Comparison of ENCODE assay signal across 20 cellular contexts in genomic region chr2:222360146-222360545, GRCh38.
DNase-seq lines count a peak whose midpoint lies in the region; TF ChIP-seq lines count a peak whose summit lies in the region.
"Had no signal": no experiment of that assay in that cellular context is flagged by ENCODE, and none has a peak within 500 bp of the region (broad histone marks: within the 10 kb centered on the region; RNA-seq: fewer than 3 reads in every experiment).

No MANE protein-coding gene starts in this region.

- H3K9me3 Mint-ChIP-seq in dendritic cell treated with granulocyte-macrophage colony-stimulating factor and Interleukin-4, amounts not matched to agents 40 ng/mL and 50 ng/mL, for 4 days: peaks cover 5% of the 10 kb centered on the region
- H3K9me3 Mint-ChIP-seq: CD8-positive, alpha-beta T cell had no signal

- TF ChIP-seq POLR2A in spleen (IDR thresholded peaks at IDR 0.05): no peak

- H3K4me1 ChIP-seq in spleen: peaks cover 0 to 5% (median 0%) of the 10 kb centered on the region in 6 donors
- H3K4me1 ChIP-seq: Peyer's patch had no signal

- DNase-seq in Daoy (ENCODE audit: low read depth) (peak; percentile 3), MV-4-11 (lab: John Stamatoyannopoulos, UW) (peak; percentile 40), spleen (peak; percentile 30), NCI-H2029 (lab: John Stamatoyannopoulos, UW) (no peak), NCI-H1092 (lab: John Stamatoyannopoulos, UW) (no peak)
- DNase-seq in activated CD4-positive, alpha-beta T cell treated with anti-CD3 and anti-CD28 coated beads for 48 hours: no peak
- DNase-seq: CD8-positive, alpha-beta T cell; DND-41; GDM1; Kasumi-1; MG63; NCI-H1105 treated with DMSO at 0.1 percent for 48 hours; NCI-H2081; NCI-H2171 treated with DMSO at 0.1 percent for 48 hours; NCI-H524 treated with DMSO at 0.1 percent for 48 hours; NCI-H82; Peyer's patch; SJCRH30 had no signal

- H3K4me1 Mint-ChIP-seq in dendritic cell treated with granulocyte-macrophage colony-stimulating factor and Interleukin-4, amounts not matched to agents 40 ng/mL and 50 ng/mL, for 4 days (ENCODE audit: low read depth): peaks cover 28% of the 10 kb centered on the region

- peak overlapping the region; percentile 52 for H3K27ac Mint-ChIP-seq in dendritic cell treated with granulocyte-macrophage colony-stimulating factor and Interleukin-4, amounts not matched to agents 40 ng/mL and 50 ng/mL, for 4 days
- H3K27ac Mint-ChIP-seq: CD8-positive, alpha-beta T cell had no signal

- intact Hi-C loops in dendritic cell treated with granulocyte-macrophage colony-stimulating factor and Interleukin-4, amounts not matched to agents 40 ng/mL and 50 ng/mL, for 4 days (cut with micrococcal nuclease): no loop called here
- intact Hi-C loops in spleen (cut with DNase I; ENCODE audit: low total_unique reads): no loop called here

- H3K27ac ChIP-seq in spleen: no peak overlapping the region
- H3K27ac ChIP-seq: BLaER1, Peyer's patch, SJCRH30 had no signal

- no peaks in the 10 kb centered on the region for H3K27me3 Mint-ChIP-seq in dendritic cell treated with granulocyte-macrophage colony-stimulating factor and Interleukin-4, amounts not matched to agents 40 ng/mL and 50 ng/mL, for 4 days

- H3K4me3 ChIP-seq in spleen: no peak overlapping the region
- H3K4me3 ChIP-seq: BLaER1, MG63, Peyer's patch, SJCRH30 had no signal

- no peak overlapping the region for H3K4me3 Mint-ChIP-seq in dendritic cell treated with granulocyte-macrophage colony-stimulating factor and Interleukin-4, amounts not matched to agents 40 ng/mL and 50 ng/mL, for 4 days
- H3K4me3 Mint-ChIP-seq: CD8-positive, alpha-beta T cell had no signal

- H3K9me3 ChIP-seq in spleen: no peaks in the 10 kb centered on the region
- H3K9me3 ChIP-seq: BLaER1, Peyer's patch had no signal

- TF ChIP-seq CTCF in spleen (IDR thresholded peaks at IDR 0.05 in 8 of 11, conservative IDR thresholded peaks at IDR 0.05 in 3 of 11): no peak

- no peaks in the 10 kb centered on the region for H3K36me3 ChIP-seq in spleen
- H3K36me3 ChIP-seq: BLaER1, MG63, Peyer's patch, SJCRH30 had no signal

- H3K36me3 Mint-ChIP-seq in dendritic cell treated with granulocyte-macrophage colony-stimulating factor and Interleukin-4, amounts not matched to agents 40 ng/mL and 50 ng/mL, for 4 days (ENCODE audit: low read depth): no peaks in the 10 kb centered on the region
- H3K36me3 Mint-ChIP-seq: CD8-positive, alpha-beta T cell had no signal

- 47 to 77% (median 63%) methylated on average over 4 of the region's 4 CpGs for WGBS in spleen, 5 donors

- no peaks in the 10 kb centered on the region for H3K27me3 ChIP-seq in spleen (replicated peaks in 1 of 7)
- H3K27me3 ChIP-seq: BLaER1, MG63, Peyer's patch, SJCRH30 had no signal

Comparison
In these comparisons a context has a peak if more than half of its experiments do, and no peak if none do; other contexts are left out.
1. DNase-seq: peak in Daoy (single experiment), MV-4-11 (single experiment) and spleen (single experiment); none in activated CD4-positive, alpha-beta T cell treated with anti-CD3 and anti-CD28 coated beads for 48 hours (single experiment), NCI-H2029 (single experiment) and NCI-H1092 (single experiment).